8 cellular contexts compared by ENCODE assay signal in genomic region chr17:21511368-21512195, GRCh38.
A peak's percentile ranks its signal among the peaks of the same experiment; 100 is the strongest.
DNase-seq lines count a peak whose midpoint lies in the region; ATAC-seq and TF ChIP-seq lines count a peak whose summit lies in the region.

No MANE protein-coding gene starts in this region.

- peak overlapping the region; percentile 26 to 77 (median 73) for H3K4me3 Mint-ChIP-seq in CD4-positive, alpha-beta memory T cell
- H3K4me3 Mint-ChIP-seq in activated CD4-positive, alpha-beta T cell treated with anti-CD3 and anti-CD28 coated beads, Interleukin-2, amount 10 ng/mL, durations not matched to agents 24 days and 14 days = peak overlapping the region; percentile 76

- CTCF ChIA-PET in CD4-positive, alpha-beta memory T cell (lab: Charles Lee; ENCODE audit: partially characterized antibody) = interaction anchor here (0.7 to 9.4 kb wide), 22 partner anchors 11 to 469 kb away, joined by 3 to 180 read pairs (median 6); partner anchors contain the start of gene USP22

- peaks cover 8% of the 10 kb centered on the region for H3K27me3 ChIP-seq in CD4-positive, alpha-beta memory T cell (ENCODE audit: insufficient read depth, low read length)
- no peaks in the 10 kb centered on the region for H3K27me3 ChIP-seq in HAP-1 (ENCODE audit: low read depth)

- H3K27me3 Mint-ChIP-seq in CD4-positive, alpha-beta memory T cell = peaks cover 17 to 21% of the 10 kb centered on the region in 2 donors
- H3K27me3 Mint-ChIP-seq in activated CD4-positive, alpha-beta T cell treated with anti-CD3 and anti-CD28 coated beads, Interleukin-2, amount 10 ng/mL, durations not matched to agents 24 days and 14 days = peaks cover 46% of the 10 kb centered on the region

- DNase-seq in CD4-positive, alpha-beta memory T cell = peak; percentile 48 to 62 (median 55)
- DNase-seq in HAP-1 (ENCODE audit: low spot score in 2 of 2) (peak; percentile 51 to 85), NCI-H226 (peak; percentile 76), coronary artery (ENCODE audit: low spot score) (peak; percentile 89), kidney glomerular epithelial cell (lab: John Stamatoyannopoulos, UW) (peak; percentile 73)
- DNase-seq in activated CD4-positive, alpha-beta T cell treated with anti-CD3 and anti-CD28 coated beads, Interleukin-2, amount 10 ng/mL, durations not matched to agents 24 days and 14 days = peak; percentile 87
- DNase-seq in stimulated activated CD4-positive, alpha-beta T cell treated with anti-CD3 and anti-CD28 coated beads, Interleukin-12 subunit alpha, Interleukin-12 subunit beta, amount 100 ng/mL, for 48 hours (ENCODE audit: low read depth in 2 of 3, low spot score in 1 of 3) = peak; percentile 41 to 70 (median 46)

- in situ Hi-C loops in HAP-1 (cut with MboI; ENCODE audit: low sequenced_read_pairs) = loop anchor here (5.0 kb wide), 1 partner anchor 229 kb away; the partner anchor contains the start of gene MAP2K3

- H3K4me3 ChIP-seq in CD4-positive, alpha-beta memory T cell (ENCODE audit: low read length in 2 of 2) = peak overlapping the region in 1 of 2 donors; percentile 48
- 0 out of 2 replicates have a peak overlapping the region, but pooled peaks have one; percentile 6 for H3K4me3 ChIP-seq in HAP-1
- H3K4me3 ChIP-seq in coronary artery = peak overlapping the region; percentile 68

- peak overlapping the region in 2 of 7 donors; percentile 0 to 13 for H3K27ac Mint-ChIP-seq in CD4-positive, alpha-beta memory T cell
- H3K27ac Mint-ChIP-seq in activated CD4-positive, alpha-beta T cell treated with anti-CD3 and anti-CD28 coated beads, Interleukin-2, amount 10 ng/mL, durations not matched to agents 24 days and 14 days = no peak overlapping the region

- H3K36me3 ChIP-seq in CD4-positive, alpha-beta memory T cell (ENCODE audit: insufficient read depth, low read length) = no peaks in the 10 kb centered on the region
- H3K36me3 ChIP-seq in HAP-1 (replicated peaks) = no peaks in the 10 kb centered on the region

- intact Hi-C loops in CD4-positive, alpha-beta memory T cell (cut with micrococcal nuclease) = loop anchor here (1.0 to 5.0 kb wide), 7 partner anchors 54 to 709 kb away; partner anchors contain the start of gene USP22
- intact Hi-C loops in activated CD4-positive, alpha-beta T cell treated with anti-CD3 and anti-CD28 coated beads, Interleukin-2, amount 10 ng/mL, durations not matched to agents 24 days and 14 days (cut with micrococcal nuclease) = loop anchor here (1.0 to 5.0 kb wide), 4 partner anchors 54 to 231 kb away; partner anchors contain the start of gene KCNJ12

- peak; percentile 79 for TF ChIP-seq CTCF in coronary artery (IDR thresholded peaks at IDR 0.05)

- peak overlapping the region; percentile 15 for H3K27ac ChIP-seq in CD4-positive, alpha-beta memory T cell (ENCODE audit: low read depth, low read length)
- peak overlapping the region; percentile 62 to 73 for H3K27ac ChIP-seq in coronary artery

- H3K4me1 ChIP-seq in CD4-positive, alpha-beta memory T cell (ENCODE audit: insufficient read depth, low read length) = peaks cover 4% of the 10 kb centered on the region
- peaks cover 3% of the 10 kb centered on the region for H3K4me1 ChIP-seq in HAP-1

- no peak for ATAC-seq in HG03159 (IDR thresholded peaks at IDR 0.05; ENCODE audit: unreplicated experiment)

- POLR2A ChIA-PET in CD4-positive, alpha-beta memory T cell (lab: Charles Lee; ENCODE audit: partially characterized antibody) = interaction anchor here (0.7 to 1.0 kb wide), 2 partner anchors 233 to 387 kb away, joined by 3 read pairs; no protein-coding TSS in a partner anchor

- H3K4me1 Mint-ChIP-seq in CD4-positive, alpha-beta memory T cell = peaks cover 5 to 11% (median 9%) of the 10 kb centered on the region in 4 donors
- H3K4me1 Mint-ChIP-seq in activated CD4-positive, alpha-beta T cell treated with anti-CD3 and anti-CD28 coated beads, Interleukin-2, amount 10 ng/mL, durations not matched to agents 24 days and 14 days = peaks cover 18% of the 10 kb centered on the region

- H3K9me3 Mint-ChIP-seq in CD4-positive, alpha-beta memory T cell = peaks cover 0 to 2% (median 0%) of the 10 kb centered on the region in 8 donors
- no peaks in the 10 kb centered on the region for H3K9me3 Mint-ChIP-seq in activated CD4-positive, alpha-beta T cell treated with anti-CD3 and anti-CD28 coated beads, Interleukin-2, amount 10 ng/mL, durations not matched to agents 24 days and 14 days

- H3K36me3 Mint-ChIP-seq in CD4-positive, alpha-beta memory T cell = no peaks in the 10 kb centered on the region
- peaks cover 1% of the 10 kb centered on the region for H3K36me3 Mint-ChIP-seq in activated CD4-positive, alpha-beta T cell treated with anti-CD3 and anti-CD28 coated beads, Interleukin-2, amount 10 ng/mL, durations not matched to agents 24 days and 14 days (ENCODE audit: low read depth)

- H3K9me3 ChIP-seq in CD4-positive, alpha-beta memory T cell (ENCODE audit: control insufficient read depth in 1 of 2, low read length in 2 of 2) = no peaks in the 10 kb centered on the region
- no peaks in the 10 kb centered on the region for H3K9me3 ChIP-seq in HAP-1
